In genomic region chrX:72713130-72713529, GRCh38 we compare ENCODE assay signal across 9 cellular contexts. TPM values are rescaled to one million over a fixed set of nuclear protein-coding genes. Genes with fewer than 3 reads are reported as not detected.
DNase-seq lines count a peak whose midpoint lies in the region; ATAC-seq and TF ChIP-seq lines count a peak whose summit lies in the region.
"Had no signal": no experiment of that assay in that cellular context is flagged by ENCODE, and none has a peak within 500 bp of the region (broad histone marks: within the 10 kb centered on the region; RNA-seq: fewer than 3 reads in every experiment).

No MANE protein-coding gene starts in this region.

- ATAC-seq in heart right ventricle (no peak), Right ventricle myocardium superior (ENCODE audit: poor library complexity) (no peak), GM21717 (IDR thresholded peaks at IDR 0.05; ENCODE audit: unreplicated experiment) (no peak), foreskin keratinocyte (no peak)

- DNase-seq in heart right ventricle (no peak), Right ventricle myocardium superior (no peak), ascending aorta (ENCODE audit: low spot score in 2 of 2) (no peak), uterus (no peak), germinal center (ENCODE audit: low spot score) (no peak), foreskin keratinocyte (no peak)
- DNase-seq: NCI-H524 treated with DMSO at 0.1 percent for 48 hours had no signal

- H3K4me3 ChIP-seq in heart right ventricle (peak overlapping the region in 7 of 10 donors; percentile 45 to 63 (median 58)), ascending aorta (peak overlapping the region; percentile 49 to 69), mesodermal cell (ENCODE audit: extremely low read depth, insufficient read depth, low read length, poor library complexity, severe bottlenecking) (peak overlapping the region; percentile 14), uterus (peak overlapping the region in 1 of 2 donors; percentile 46)

- intact Hi-C loops in heart right ventricle (cut with DNase I), result no loop called here
- intact Hi-C loops in Right ventricle myocardium superior (cut with DNase I), result no loop called here
- intact Hi-C loops in ascending aorta (cut with DNase I), result loop anchor here (5.0 kb wide), 1 partner anchor 91 kb away; no protein-coding TSS in a partner anchor
- intact Hi-C loops in uterus (cut with DNase I; ENCODE audit: low total_unique reads), result no loop called here

- H3K9me3 ChIP-seq in heart right ventricle (no peaks in the 10 kb centered on the region), ascending aorta (no peaks in the 10 kb centered on the region), mesodermal cell (ENCODE audit: control insufficient read depth, low read length) (no peaks in the 10 kb centered on the region), uterus (no peaks in the 10 kb centered on the region)

- 60 to 62% methylated on average over 3 of the region's 3 CpGs for WGBS in heart right ventricle, 2 donors
- no CpG with 5 or more reads among the region's 3 CpGs for WGBS in mesodermal cell (ENCODE audit: insufficient coverage in 2 of 2), 2 experiments

- no peak for TF ChIP-seq POLR2A in uterus (IDR thresholded peaks at IDR 0.05)

- H3K4me1 ChIP-seq in heart right ventricle (peaks cover 0 to 10% (median 0%) of the 10 kb centered on the region in 9 donors), ascending aorta (no peaks in the 10 kb centered on the region), mesodermal cell (ENCODE audit: control insufficient read depth, insufficient read depth, low read length, poor library complexity, severe bottlenecking) (peaks cover 2% of the 10 kb centered on the region), uterus (no peaks in the 10 kb centered on the region), foreskin keratinocyte (no peaks in the 10 kb centered on the region)

- H3K27me3 ChIP-seq in heart right ventricle (peaks cover 0 to 5% (median 0%) of the 10 kb centered on the region in 7 donors), ascending aorta (no peaks in the 10 kb centered on the region), uterus (no peaks in the 10 kb centered on the region), foreskin keratinocyte (no peaks in the 10 kb centered on the region)

- peak overlapping the region in 3 of 10 donors; percentile 22 to 86 (median 36) for H3K27ac ChIP-seq in heart right ventricle
- H3K27ac ChIP-seq in ascending aorta, result peak overlapping the region; percentile 82 to 85
- no peak overlapping the region for H3K27ac ChIP-seq in mesodermal cell (ENCODE audit: low read depth, low read length, severe bottlenecking)
- H3K27ac ChIP-seq in uterus, result peak overlapping the region; percentile 80 to 84
- H3K27ac ChIP-seq in foreskin keratinocyte, result no peak overlapping the region

- no peak for TF ChIP-seq CTCF in heart right ventricle (IDR thresholded peaks at IDR 0.05)
- no peak for TF ChIP-seq CTCF in ascending aorta (IDR thresholded peaks at IDR 0.05)
- TF ChIP-seq CTCF in uterus (IDR thresholded peaks at IDR 0.05), result no peak
- TF ChIP-seq CTCF in foreskin keratinocyte (conservative IDR thresholded peaks at IDR 0.05), result no peak

- H3K36me3 ChIP-seq in heart right ventricle, result peaks cover 0 to 6% (median 0%) of the 10 kb centered on the region in 9 donors
- no peaks in the 10 kb centered on the region for H3K36me3 ChIP-seq in ascending aorta
- no peaks in the 10 kb centered on the region for H3K36me3 ChIP-seq in mesodermal cell (ENCODE audit: control insufficient read depth, insufficient read depth, low read length)
- H3K36me3 ChIP-seq in uterus, result no peaks in the 10 kb centered on the region

RNA-seq across cellular contexts. Expression of gene PHKA1, which starts 1.0 kb away (rescaled TPM):
- total RNA-seq in heart right ventricle (10 to 100 TPM; 11.0 to 26.2 (median 15.6) TPM), Right ventricle myocardium superior (16.8 TPM), ascending aorta (4.8 TPM), uterus (1 to 10 TPM; 2.1 to 9.0 (median 5.6) TPM), foreskin keratinocyte (10.4 and 10.6 TPM in 2 replicates)
- polyA plus RNA-seq in heart right ventricle (1 to 10 TPM; 2.6 to 5.0 TPM), foreskin keratinocyte (3.1 and 3.7 TPM in 2 replicates)
- polyA plus RNA-seq in mesodermal cell (2013, experiment 1 of 2), result 3.7 TPM
- polyA plus RNA-seq in mesodermal cell (2013, experiment 2 of 2), result 4.1 TPM

Comparison
In these comparisons a context has a peak if more than half of its experiments do, and no peak if none do; other contexts are left out.
1. H3K27ac ChIP-seq: peak in ascending aorta (2 of 2) and uterus (2 of 2); none in mesodermal cell (single experiment) and foreskin keratinocyte (single experiment).